Comparison of ENCODE assay signal across 12 cellular contexts in the genomic region with DNA sequence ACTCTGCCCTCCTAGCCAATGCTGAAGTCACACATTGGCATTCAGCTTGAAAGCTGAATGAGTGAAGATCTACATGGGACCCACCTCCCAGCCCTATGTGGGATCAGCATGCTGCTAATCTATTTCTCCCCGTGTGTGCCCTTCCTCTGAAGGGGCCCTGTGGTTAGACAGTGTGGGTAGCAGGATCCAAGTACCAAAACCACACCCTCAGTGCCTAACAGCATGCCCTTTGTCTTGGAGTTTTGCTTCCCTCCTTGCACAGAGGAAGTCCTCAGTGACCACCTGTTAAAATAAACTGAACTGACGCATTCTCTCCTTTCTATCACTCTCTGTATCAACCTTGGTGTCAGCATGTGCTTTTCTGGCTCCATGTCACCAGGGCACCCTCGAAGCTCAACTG. TPM values are rescaled to one million over a fixed set of nuclear protein-coding genes. Genes with fewer than 3 reads are reported as not detected.
DNase-seq lines count a peak whose midpoint lies in the region; ATAC-seq and TF ChIP-seq lines count a peak whose summit lies in the region.
"Had no signal": no experiment of that assay in that cellular context is flagged by ENCODE, and none has a peak within 500 bp of the region (broad histone marks: within the 10 kb centered on the region; RNA-seq: fewer than 3 reads in every experiment).

No MANE protein-coding gene starts in this region.

- H3K36me3 Mint-ChIP-seq in activated naive CD8-positive, alpha-beta T cell treated with anti-CD3 and anti-CD28 coated beads, Interleukin-2, amount 50 U/mL, for 24 hours (ENCODE audit: low read depth) = no peaks in the 10 kb centered on the region

- CTCF ChIA-PET in mammary epithelial cell (lab: Charles Lee; ENCODE audit: low non-redundant PET) = no interaction called here

- no peak overlapping the region for H3K4me3 Mint-ChIP-seq in activated naive CD8-positive, alpha-beta T cell treated with anti-CD3 and anti-CD28 coated beads, Interleukin-2, amount 50 U/mL, for 24 hours

- H3K9me3 ChIP-seq in mammary epithelial cell (replicated peaks; ENCODE audit: insufficient read depth, low read length) = no peaks in the 10 kb centered on the region
- no peaks in the 10 kb centered on the region for H3K9me3 ChIP-seq in breast epithelium
- no peaks in the 10 kb centered on the region for H3K9me3 ChIP-seq in esophagus muscularis mucosa
- H3K9me3 ChIP-seq: HAP-1 had no signal

- intact Hi-C loops in mammary epithelial cell (cut with micrococcal nuclease) = no loop called here
- intact Hi-C loops in breast epithelium (cut with DNase I; ENCODE audit: low total_unique reads) = no loop called here
- intact Hi-C loops in esophagus muscularis mucosa (cut with DNase I) = loop anchor here (10.0 kb wide), 1 partner anchor 593 kb away; no protein-coding TSS in a partner anchor

- no peak overlapping the region for H3K27ac Mint-ChIP-seq in activated naive CD8-positive, alpha-beta T cell treated with anti-CD3 and anti-CD28 coated beads, Interleukin-2, amount 50 U/mL, for 24 hours

- H3K4me1 ChIP-seq in mammary epithelial cell (ENCODE audit: insufficient read depth, low read length) = peaks cover 25% of the 10 kb centered on the region
- H3K4me1 ChIP-seq in breast epithelium = no peaks in the 10 kb centered on the region
- peaks cover 0 to 7% (median 3%) of the 10 kb centered on the region in 4 donors for H3K4me1 ChIP-seq in esophagus muscularis mucosa
- H3K4me1 ChIP-seq: HAP-1 had no signal

- in situ Hi-C loops in mammary epithelial cell (cut with MboI; ENCODE audit: low sequenced_read_pairs in 2 of 2) = loop anchor here (5.0 to 25.0 kb wide), 3 partner anchors 74 to 601 kb away; no protein-coding TSS in a partner anchor

- no peak overlapping the region for H2AFZ ChIP-seq in mammary epithelial cell (ENCODE audit: low read depth, low read length)

- DNase-seq in mammary epithelial cell = peak; percentile 68
- no peak for DNase-seq in breast epithelium (ENCODE audit: low spot score in 2 of 2)
- DNase-seq in NOMO-1 treated with DMSO at 0.1 percent for 48 hours (lab: John Stamatoyannopoulos, UW; ENCODE audit: unreplicated experiment) = peak; percentile 94
- peak; percentile 18 for DNase-seq in activated naive CD8-positive, alpha-beta T cell treated with anti-CD3 and anti-CD28 coated beads, Interleukin-2, amount 50 U/mL, for 24 hours
- no peak for DNase-seq in esophagus muscularis mucosa (ENCODE audit: extremely low spot score)
- DNase-seq in middle frontal gyrus (ENCODE audit: extremely low spot score, low spot score) = no peak
- DNase-seq in NCI-H1092 (lab: John Stamatoyannopoulos, UW) = no peak
- no peak for DNase-seq in cortex of kidney (lab: John Stamatoyannopoulos, UW)
- DNase-seq: GF-D8, NCI-H510A had no signal

- no peak for TF ChIP-seq CTCF in mammary epithelial cell (conservative IDR thresholded peaks at IDR 0.05 in 1 of 2, IDR thresholded peaks at IDR 0.05 in 1 of 2; ENCODE audit: extremely low read depth in 1 of 2, insufficient read depth in 1 of 2, low read depth in 1 of 2, low read length in 2 of 2)
- TF ChIP-seq CTCF in breast epithelium (IDR thresholded peaks at IDR 0.05) = no peak
- TF ChIP-seq CTCF in esophagus muscularis mucosa (IDR thresholded peaks at IDR 0.05) = no peak

- peaks cover 31% of the 10 kb centered on the region for H3K36me3 ChIP-seq in mammary epithelial cell (ENCODE audit: insufficient read depth, low read length)
- no peaks in the 10 kb centered on the region for H3K36me3 ChIP-seq in breast epithelium
- peaks cover 0 to 5% (median 0%) of the 10 kb centered on the region in 4 donors for H3K36me3 ChIP-seq in esophagus muscularis mucosa
- H3K36me3 ChIP-seq: HAP-1 had no signal

- no peaks in the 10 kb centered on the region for H3K9me3 Mint-ChIP-seq in activated naive CD8-positive, alpha-beta T cell treated with anti-CD3 and anti-CD28 coated beads, Interleukin-2, amount 50 U/mL, for 24 hours

- H4K20me1 ChIP-seq in mammary epithelial cell (ENCODE audit: insufficient read depth, low read length) = no peaks in the 10 kb centered on the region

- no peak for TF ChIP-seq EP300 in esophagus muscularis mucosa (IDR thresholded peaks at IDR 0.05)

- peaks cover 28% of the 10 kb centered on the region for H3K4me1 Mint-ChIP-seq in activated naive CD8-positive, alpha-beta T cell treated with anti-CD3 and anti-CD28 coated beads, Interleukin-2, amount 50 U/mL, for 24 hours

- BruUV-seq in mammary epithelial cell (replicated peaks; lab: Mats Ljungman, UMichigan) = no TSS peak

- peak overlapping the region; percentile 15 for H3K27ac ChIP-seq in mammary epithelial cell (ENCODE audit: insufficient read depth, low read depth, low read length)
- no peak overlapping the region for H3K27ac ChIP-seq in breast epithelium
- no peak overlapping the region for H3K27ac ChIP-seq in esophagus muscularis mucosa (replicated peaks in 1 of 4)
- H3K27ac ChIP-seq: skin epidermis had no signal

- no peak overlapping the region for H3K4me2 ChIP-seq in mammary epithelial cell (ENCODE audit: insufficient read depth, low read depth, low read length)

- no peak for TF ChIP-seq POLR2A in breast epithelium (IDR thresholded peaks at IDR 0.05)
- no peak for TF ChIP-seq POLR2A in esophagus muscularis mucosa (IDR thresholded peaks at IDR 0.05; ENCODE audit: low read depth)

- no peak overlapping the region for H3K4me3 ChIP-seq in mammary epithelial cell (replicated peaks in 1 of 3; ENCODE audit: insufficient read depth in 1 of 3, low read depth in 2 of 3, low read length in 3 of 3)
- H3K4me3 ChIP-seq in breast epithelium = no peak overlapping the region
- H3K4me3 ChIP-seq in esophagus muscularis mucosa = no peak overlapping the region
- H3K4me3 ChIP-seq: HAP-1, skin epidermis had no signal

- dilution Hi-C loops in mammary epithelial cell (cut with HindIII; ENCODE audit: low sequenced_read_pairs) = loop anchor here (5.0 kb wide), 1 partner anchor 36 kb away; no protein-coding TSS in a partner anchor

- WGBS in mammary epithelial cell (ENCODE audit: low coverage, missing lambda C conversion rate) = 49% methylated on average over 2 of the region's 3 CpGs
- WGBS in esophagus muscularis mucosa = 63% methylated on average over 3 of the region's 3 CpGs

- H3K27me3 ChIP-seq in mammary epithelial cell (ENCODE audit: insufficient read depth, low read length) = no peaks in the 10 kb centered on the region
- H3K27me3 ChIP-seq in breast epithelium = no peaks in the 10 kb centered on the region
- H3K27me3 ChIP-seq in esophagus muscularis mucosa = no peaks in the 10 kb centered on the region

- peaks cover 6% of the 10 kb centered on the region for H3K27me3 Mint-ChIP-seq in activated naive CD8-positive, alpha-beta T cell treated with anti-CD3 and anti-CD28 coated beads, Interleukin-2, amount 50 U/mL, for 24 hours

- H3K9ac ChIP-seq in mammary epithelial cell (ENCODE audit: insufficient read depth, low read length) = no peak overlapping the region

- ATAC-seq in activated naive CD8-positive, alpha-beta T cell treated with anti-CD3 and anti-CD28 coated beads, Interleukin-2, amount 50 U/mL, for 24 hours = peak; percentile 86

- H3K79me2 ChIP-seq in mammary epithelial cell (ENCODE audit: insufficient read depth, low read length) = no peaks in the 10 kb centered on the region

RNA-seq across cellular contexts. Expression of a gene that starts 25.0 kb away (rescaled TPM):
- total RNA-seq in mammary epithelial cell = 10 to 100 TPM; 42.0 to 57.8 TPM
- 13.9 TPM for polyA plus RNA-seq in mammary epithelial cell
- polyA minus RNA-seq in mammary epithelial cell = 94.8 TPM
- 1 to 10 TPM in 2 of 3 donors, under 1 TPM in 1; 0.48 to 9.4 (median 2.3) TPM for total RNA-seq in breast epithelium
- 1 to 10 TPM in 3 of 4 donors, under 1 TPM in 1; 0.84 to 2.4 (median 1.7) TPM for total RNA-seq in esophagus muscularis mucosa

Comparison
In these comparisons a context has a peak if more than half of its experiments do, and no peak if none do; other contexts are left out.
1. DNase-seq: peak in mammary epithelial cell (single experiment), NOMO-1 treated with DMSO at 0.1 percent for 48 hours (single experiment) and activated naive CD8-positive, alpha-beta T cell treated with anti-CD3 and anti-CD28 coated beads, Interleukin-2, amount 50 U/mL, for 24 hours (single experiment); none in breast epithelium (0 of 2), esophagus muscularis mucosa (single experiment), middle frontal gyrus (single experiment), NCI-H1092 (single experiment) and cortex of kidney (single experiment).
2. RNA of a gene that starts 25.0 kb away (total RNA-seq): 42.0 to 57.8 TPM in mammary epithelial cell; 0.48 to 9.4 TPM in breast epithelium and 0.84 to 2.4 TPM in esophagus muscularis mucosa; every median in the first group is over 4 times any median in the second.